Comparison of ENCODE assay signal across 8 cellular contexts in the genomic region with DNA sequence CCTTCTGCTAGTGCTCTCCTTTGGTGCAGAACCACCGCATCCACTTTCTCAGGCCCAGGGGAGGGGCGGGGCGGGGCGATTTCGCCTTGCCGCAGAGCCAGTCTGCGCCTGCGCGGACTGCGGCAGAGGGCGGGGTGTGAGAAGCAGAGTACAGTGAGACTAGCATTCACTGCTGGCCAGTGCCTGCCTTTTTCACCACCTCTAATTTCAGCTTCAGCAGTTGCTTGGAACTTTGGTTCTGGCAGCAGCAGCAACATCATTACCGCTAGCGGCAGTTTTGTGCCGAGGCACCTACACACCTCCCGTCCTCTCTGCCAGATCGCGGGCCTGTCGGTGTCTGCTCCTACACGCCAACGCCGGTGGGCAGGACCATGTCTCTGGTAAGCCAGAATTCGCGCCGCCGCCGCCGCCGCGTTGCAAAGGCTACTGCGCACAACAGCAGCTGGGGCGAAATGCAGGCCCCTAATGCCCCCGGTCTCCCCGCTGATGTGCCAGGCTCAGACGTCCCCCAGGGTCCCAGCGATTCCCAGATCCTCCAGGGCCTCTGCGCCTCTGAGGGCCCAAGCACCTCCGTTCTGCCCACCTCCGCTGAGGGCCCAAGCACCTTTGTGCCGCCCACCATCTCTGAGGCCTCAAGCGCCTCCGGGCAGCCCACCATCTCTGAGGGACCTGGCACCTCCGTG.
DNase-seq lines count a peak whose midpoint lies in the region; ATAC-seq and TF ChIP-seq lines count a peak whose summit lies in the region.

A gene with protein sequence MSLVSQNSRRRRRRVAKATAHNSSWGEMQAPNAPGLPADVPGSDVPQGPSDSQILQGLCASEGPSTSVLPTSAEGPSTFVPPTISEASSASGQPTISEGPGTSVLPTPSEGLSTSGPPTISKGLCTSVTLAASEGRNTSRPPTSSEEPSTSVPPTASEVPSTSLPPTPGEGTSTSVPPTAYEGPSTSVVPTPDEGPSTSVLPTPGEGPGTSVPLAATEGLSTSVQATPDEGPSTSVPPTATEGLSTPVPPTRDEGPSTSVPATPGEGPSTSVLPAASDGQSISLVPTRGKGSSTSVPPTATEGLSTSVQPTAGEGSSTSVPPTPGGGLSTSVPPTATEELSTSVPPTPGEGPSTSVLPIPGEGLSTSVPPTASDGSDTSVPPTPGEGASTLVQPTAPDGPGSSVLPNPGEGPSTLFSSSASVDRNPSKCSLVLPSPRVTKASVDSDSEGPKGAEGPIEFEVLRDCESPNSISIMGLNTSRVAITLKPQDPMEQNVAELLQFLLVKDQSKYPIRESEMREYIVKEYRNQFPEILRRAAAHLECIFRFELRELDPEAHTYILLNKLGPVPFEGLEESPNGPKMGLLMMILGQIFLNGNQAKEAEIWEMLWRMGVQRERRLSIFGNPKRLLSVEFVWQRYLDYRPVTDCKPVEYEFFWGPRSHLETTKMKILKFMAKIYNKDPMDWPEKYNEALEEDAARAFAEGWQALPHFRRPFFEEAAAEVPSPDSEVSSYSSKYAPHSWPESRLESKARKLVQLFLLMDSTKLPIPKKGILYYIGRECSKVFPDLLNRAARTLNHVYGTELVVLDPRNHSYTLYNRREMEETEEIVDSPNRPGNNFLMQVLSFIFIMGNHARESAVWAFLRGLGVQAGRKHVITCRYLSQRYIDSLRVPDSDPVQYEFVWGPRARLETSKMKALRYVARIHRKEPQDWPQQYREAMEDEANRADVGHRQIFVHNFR (plus strand): TSS at position 151 of the 683 bp plus-strand sequence. CDS start 221 bp downstream, at position 372.

- peak within 1 kb of the TSS; percentile 83 for H3K27ac ChIP-seq in caudate nucleus (ENCODE audit: low read depth, low read length)

- TF ChIP-seq CTCF in GM12864 (IDR thresholded peaks at IDR 0.05; ENCODE audit: low read depth, low read length, missing control alignments), result no peak

- peak; percentile 21 for DNase-seq in GM12864 (ENCODE audit: low read depth)
- peak in 2 of 3 experiments; percentile 86 to 88 for DNase-seq in NCI-H1417 (lab: John Stamatoyannopoulos, UW)
- DNase-seq in activated CD4-positive, CD25-positive, alpha-beta regulatory T cell (lab: John Stamatoyannopoulos, UW), result peak; percentile 42 to 60 (median 54)
- DNase-seq in caudate nucleus (lab: John Stamatoyannopoulos, UW), result peak; percentile 1 to 83 (median 57)
- peak; percentile 90 for DNase-seq in islet precursor cell
- DNase-seq in stimulated activated CD4-positive, alpha-beta T cell treated with anti-CD3 and anti-CD28 coated beads, Interleukin-12 subunit alpha, Interleukin-12 subunit beta, amount 100 ng/mL, for 48 hours (ENCODE audit: low read depth in 2 of 3, low spot score in 1 of 3), result peak; percentile 62 to 72 (median 64)
- no peak for DNase-seq in HCEC 1CT

- peak; percentile 97 for ATAC-seq in HG02642 (IDR thresholded peaks at IDR 0.05; ENCODE audit: poor library complexity, unreplicated experiment)

- H3K4me3 ChIP-seq in GM12864 (ENCODE audit: low read depth, low read length), result peak within 1 kb of the TSS; percentile 72
